ENCODE assay signal across 12 cellular contexts in genomic region chr3:38323060-38323459, GRCh38. TPM values are rescaled to one million over a fixed set of nuclear protein-coding genes. Genes with fewer than 3 reads are reported as not detected.
"Had no signal": no experiment of that assay in that cellular context is flagged by ENCODE, and none has a peak within 500 bp of the region (broad histone marks: within the 10 kb centered on the region; RNA-seq: fewer than 3 reads in every experiment).

No MANE protein-coding gene starts in this region.

- H3K4me3 ChIP-seq: GM23248, GM23338, HAP-1 had no signal

- FAIRE-seq: H1, H54 had no signal

- H3K27ac ChIP-seq: GM23248 had no signal

- H3K9ac ChIP-seq: GM23248 had no signal

- H2AFZ ChIP-seq: GM23248, GM23338 had no signal

- ATAC-seq: GM23338, HCT116 had no signal

- H3K36me3 ChIP-seq: HAP-1 had no signal

- H3K4me1 ChIP-seq: HAP-1 had no signal

- H3K4me2 ChIP-seq: GM23338 had no signal

- DNase-seq: GM23248, GOT3, H7, H9, HCEC 1CT, HFFc6 had no signal

RNA-seq across cellular contexts. Expression of gene SLC22A14, which starts 41.0 kb away (rescaled TPM):
- total RNA-seq: GM23248, GM23338, H1, H4, H9 had no signal
- polyA plus RNA-seq: GM23338 had no signal

RNA-seq across cellular contexts. Expression of gene SLC22A13, which starts 57.4 kb away (rescaled TPM):
- total RNA-seq: H9 had no signal
- polyA plus RNA-seq: GM23248 had no signal
